2 cellular contexts compared by ENCODE assay signal in genomic region chr1:225965231-225965630, GRCh38.
TF ChIP-seq lines count a peak whose summit lies in the region.

No MANE protein-coding gene starts in this region.

TF ChIP-seq in HepG2, 621 proteins besides CTCF, POLR2A, EP300 and RAD21:
- TF ChIP-seq HNF4A (CRISPR knock-in tag; IDR thresholded peaks at IDR 0.05) (peak; percentile 19; the same call in 1 of the 2 replicates), ZFYVE20 (CRISPR knock-in tag; IDR thresholded peaks at IDR 0.05; ENCODE audit: borderline replicate concordance, low read depth) (no peak), SRSF4 (IDR thresholded peaks at IDR 0.05; ENCODE audit: low read depth, low read length, poor library complexity, severe bottlenecking) (no peak), ZNF280D (CRISPR knock-in tag; IDR thresholded peaks at IDR 0.05) (no peak)
TF ChIP-seq in HepG2: peak in this region for 1.

TF ChIP-seq in SK-N-SH, 30 proteins besides CTCF, POLR2A, EP300 and RAD21:
- no peak for TF ChIP-seq USF1 (IDR thresholded peaks at IDR 0.05; ENCODE audit: borderline replicate concordance, low read depth)
- TF ChIP-seq ELF1 (IDR thresholded peaks at IDR 0.05), result no peak
- no peak for TF ChIP-seq RXRA (IDR thresholded peaks at IDR 0.05; ENCODE audit: borderline replicate concordance, low read depth)
- no peak for TF ChIP-seq SIN3A (IDR thresholded peaks at IDR 0.05; ENCODE audit: borderline replicate concordance, low read depth, low read length)
